In genomic region chr17:18732438-18732837, GRCh38 we compare ENCODE assay signal across 6 cellular contexts. TPM values are rescaled to one million over a fixed set of nuclear protein-coding genes. Genes with fewer than 3 reads are reported as not detected.
"Had no signal": no experiment of that assay in that cellular context is flagged by ENCODE, and none has a peak within 500 bp of the region (broad histone marks: within the 10 kb centered on the region; RNA-seq: fewer than 3 reads in every experiment).

No MANE protein-coding gene starts in this region.

RNA-seq across cellular contexts. Expression of gene FBXW10, which starts 11.4 kb away (rescaled TPM):
- total RNA-seq: colonic mucosa, dermis microvascular lymphatic vessel endothelial cell, endodermal cell, kidney epithelial cell, lung microvascular endothelial cell had no signal
- polyA plus RNA-seq: immature natural killer cell had no signal
